Comparison of ENCODE assay signal across 11 cellular contexts in the genomic region with DNA sequence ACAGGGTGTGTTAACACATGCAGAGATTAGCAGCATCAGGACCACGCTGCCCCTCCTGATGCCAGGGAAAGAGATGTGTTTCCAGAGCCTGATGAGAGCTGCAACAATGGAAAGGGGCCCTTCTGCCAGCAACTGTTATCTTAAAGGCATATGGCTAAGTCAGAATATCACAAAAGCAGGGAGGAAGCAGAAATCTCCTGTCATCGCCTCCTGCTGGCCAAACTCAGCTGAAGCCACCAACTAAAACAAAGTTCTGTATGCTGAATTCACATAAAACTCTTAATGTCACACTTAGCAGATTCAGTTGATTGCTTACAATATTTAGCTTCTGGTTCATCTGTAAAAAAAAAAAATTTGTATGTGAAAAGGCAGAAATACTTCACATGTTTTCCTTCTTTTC.
A peak's percentile ranks its signal among the peaks of the same experiment; 100 is the strongest.
DNase-seq lines count a peak whose midpoint lies in the region; ATAC-seq and TF ChIP-seq lines count a peak whose summit lies in the region.
"Had no signal": no experiment of that assay in that cellular context is flagged by ENCODE, and none has a peak within 500 bp of the region (broad histone marks: within the 10 kb centered on the region; RNA-seq: fewer than 3 reads in every experiment).

No MANE protein-coding gene starts in this region.

- H3K27me3 ChIP-seq in DOHH2 (ENCODE audit: control insufficient read depth, low read length): no peaks in the 10 kb centered on the region
- H3K27me3 ChIP-seq in Panc1 (ENCODE audit: control insufficient read depth, insufficient read depth, low read length): no peaks in the 10 kb centered on the region
- H3K27me3 ChIP-seq: left lung had no signal

- no peak overlapping the region for H3K4me2 ChIP-seq in DOHH2 (ENCODE audit: low read length)

- peak; percentile 25 for TF ChIP-seq CTCF in DOHH2 (IDR thresholded peaks at IDR 0.05; ENCODE audit: low read depth, low read length, poor library complexity, severe bottlenecking)
- peak; percentile 20; the same call in 1 of the 2 replicates for TF ChIP-seq CTCF in Panc1 (IDR thresholded peaks at IDR 0.05)

- CTCF ChIA-PET in Panc1 (lab: Charles Lee): no interaction called here

- intact Hi-C loops in Panc1 (cut with micrococcal nuclease; ENCODE audit: unreplicated experiment): no loop called here

- no peaks in the 10 kb centered on the region for H4K20me1 ChIP-seq in DOHH2 (ENCODE audit: control insufficient read depth, insufficient read depth, low read depth, low read length)

- H3K27ac ChIP-seq in DOHH2 (ENCODE audit: low read depth, low read length): no peak overlapping the region
- H3K27ac ChIP-seq in Panc1 (ENCODE audit: low read length): no peak overlapping the region
- H3K27ac ChIP-seq: left lung had no signal

- no peaks in the 10 kb centered on the region for H3K36me3 ChIP-seq in DOHH2 (ENCODE audit: control insufficient read depth, low read length)
- no peaks in the 10 kb centered on the region for H3K36me3 ChIP-seq in Panc1 (ENCODE audit: control insufficient read depth, insufficient read depth, low read length)
- H3K36me3 ChIP-seq: left lung had no signal

- H3K4me1 ChIP-seq in DOHH2 (ENCODE audit: control insufficient read depth, low read length) (no peaks in the 10 kb centered on the region), Panc1 (ENCODE audit: control insufficient read depth, insufficient read depth, low read length) (no peaks in the 10 kb centered on the region)
- H3K4me1 ChIP-seq: left lung had no signal

- H3F3A ChIP-seq in DOHH2 (ENCODE audit: control insufficient read depth, insufficient read depth): no peaks in the 10 kb centered on the region

- H3K79me2 ChIP-seq in DOHH2 (ENCODE audit: control insufficient read depth, low read length): no peaks in the 10 kb centered on the region

- in situ Hi-C loops in Panc1 (cut with HindIII; ENCODE audit: low pct_unique_long_range_greater_than_20kb, low sequenced_read_pairs): no loop called here

- POLR2A ChIA-PET in Panc1 (lab: Charles Lee): no interaction called here

- H3K4me3 ChIP-seq in DOHH2 (ENCODE audit: low read length) (no peak overlapping the region), Panc1 (ENCODE audit: low read depth in 2 of 2, low read length in 2 of 2) (no peak overlapping the region)
- H3K4me3 ChIP-seq: left lung had no signal

- no TSS peak for BruUV-seq in Panc1 (replicated peaks; lab: Mats Ljungman, UMichigan)

- ATAC-seq in GM21360 (IDR thresholded peaks at IDR 0.05; ENCODE audit: unreplicated experiment) (peak; percentile 62), Panc1 (no peak), GM21786 (IDR thresholded peaks at IDR 0.05; ENCODE audit: unreplicated experiment) (no peak)
- ATAC-seq: activated CD8-positive, alpha-beta memory T cell treated with anti-CD3 and anti-CD28 coated beads, Interleukin-2, amount 10 ng/mL, durations not matched to agents 7 days and 5 days; left lung had no signal

- H3K9me3 ChIP-seq in DOHH2 (ENCODE audit: control insufficient read depth, insufficient read depth, low read length) (no peaks in the 10 kb centered on the region), Panc1 (ENCODE audit: control insufficient read depth, insufficient read depth, low read depth, low read length) (no peaks in the 10 kb centered on the region)
- H3K9me3 ChIP-seq: left lung had no signal

- H3K9me2 ChIP-seq in DOHH2 (replicated peaks; ENCODE audit: control insufficient read depth, low read length): no peaks in the 10 kb centered on the region

- DNase-seq in Panc1 (ENCODE audit: low read depth, low spot score): no peak
- peak; percentile 59 for DNase-seq in iPS-NIHi7 (ENCODE audit: extremely low spot score)
- DNase-seq in SIG-M5 treated with dmso at 0.1 percent for 504 hours (lab: John Stamatoyannopoulos, UW; ENCODE audit: unreplicated experiment): no peak
- DNase-seq in effector CD4-positive, alpha-beta T cell: no peak
- DNase-seq: activated CD8-positive, alpha-beta memory T cell treated with anti-CD3 and anti-CD28 coated beads, Interleukin-2, amount 10 ng/mL, durations not matched to agents 7 days and 5 days; aorta; EL; left lung had no signal
